In genomic region chr1:66311092-66311491, GRCh38 we compare ENCODE assay signal across 25 cellular contexts.
DNase-seq lines count a peak whose midpoint lies in the region; ATAC-seq, FAIRE-seq and TF ChIP-seq lines count a peak whose summit lies in the region.
"Had no signal": no experiment of that assay in that cellular context is flagged by ENCODE, and none has a peak within 500 bp of the region (broad histone marks: within the 10 kb centered on the region; RNA-seq: fewer than 3 reads in every experiment).

No MANE protein-coding gene starts in this region.

- H3K9me3 ChIP-seq in uterus (no peaks in the 10 kb centered on the region), right cardiac atrium (ENCODE audit: control insufficient read depth, low read length) (no peaks in the 10 kb centered on the region), upper lobe of left lung (no peaks in the 10 kb centered on the region)
- H3K9me3 ChIP-seq: Caco-2 had no signal

- ATAC-seq in right cardiac atrium (no peak), upper lobe of left lung (ENCODE audit: low FRiP score in 2 of 2) (no peak)
- ATAC-seq: CD8-positive, alpha-beta T cell; Panc1 had no signal

- no peaks in the 10 kb centered on the region for H3K4me1 ChIP-seq in uterus
- H3K4me1 ChIP-seq in right cardiac atrium (ENCODE audit: control insufficient read depth, insufficient read depth, low read length) = peaks cover 1% of the 10 kb centered on the region
- peaks cover 0 to 3% (median 0%) of the 10 kb centered on the region in 4 donors for H3K4me1 ChIP-seq in upper lobe of left lung
- H3K4me1 ChIP-seq: Caco-2 had no signal

- no peak for TF ChIP-seq EP300 in upper lobe of left lung (IDR thresholded peaks at IDR 0.05)

- no peaks in the 10 kb centered on the region for H3K36me3 ChIP-seq in bronchial epithelial cell (ENCODE audit: control insufficient read depth, insufficient read depth, low read length)
- no peaks in the 10 kb centered on the region for H3K36me3 ChIP-seq in uterus
- no peaks in the 10 kb centered on the region for H3K36me3 ChIP-seq in upper lobe of left lung

- TF ChIP-seq POLR2A in uterus (IDR thresholded peaks at IDR 0.05) = no peak
- no peak for TF ChIP-seq POLR2A in upper lobe of left lung (IDR thresholded peaks at IDR 0.05)

- H3K27ac ChIP-seq in uterus (no peak overlapping the region), right cardiac atrium (ENCODE audit: low read length) (no peak overlapping the region), upper lobe of left lung (no peak overlapping the region)
- H3K27ac ChIP-seq: 22Rv1, C4-2B, RWPE1, SK-N-MC had no signal

- DNase-seq in EL (peak; percentile 32), NCI-H226 (peak; percentile 56), bronchial epithelial cell (ENCODE audit: low read depth) (peak; percentile 66), iris pigment epithelial cell (ENCODE audit: low read depth) (peak; percentile 75), uterus (no peak), right cardiac atrium (no peak), upper lobe of left lung (no peak)
- DNase-seq in central memory CD4-positive, alpha-beta T cell = no peak
- DNase-seq: Caco-2; CD8-positive, alpha-beta T cell; GF-D8; KG1; NCI-H1048; NCI-H1417; NCI-H1694; NCI-H2029 treated with DMSO at 0.1 percent for 48 hours; NCI-H526 treated with DMSO at 0.1 percent for 48 hours; SHP77 treated with DMSO at 0.1 percent for 48 hours had no signal

- H3K4me3 ChIP-seq in bronchial epithelial cell (ENCODE audit: low read depth, low read length) (no peak overlapping the region), uterus (no peak overlapping the region), right cardiac atrium (ENCODE audit: low read length) (no peak overlapping the region), upper lobe of left lung (no peak overlapping the region)
- H3K4me3 ChIP-seq: SK-N-MC had no signal

- no peak for TF ChIP-seq CTCF in bronchial epithelial cell (IDR thresholded peaks at IDR 0.05; ENCODE audit: insufficient read depth, low read length, severe bottlenecking)
- no peak for TF ChIP-seq CTCF in uterus (IDR thresholded peaks at IDR 0.05)
- no peak for TF ChIP-seq CTCF in upper lobe of left lung (IDR thresholded peaks at IDR 0.05)

- FAIRE-seq in bronchial epithelial cell (lab: Jason Lieb, UNC) = no peak
- FAIRE-seq: GM12891, H54 had no signal

- WGBS in right cardiac atrium = 81% methylated on average over 4 of the region's 4 CpGs
- 73 to 80% methylated on average over 4 of the region's 4 CpGs for WGBS in upper lobe of left lung, 2 donors

- H3K27me3 ChIP-seq in bronchial epithelial cell (ENCODE audit: control insufficient read depth, insufficient read depth, low read length) = no peaks in the 10 kb centered on the region
- no peaks in the 10 kb centered on the region for H3K27me3 ChIP-seq in uterus
- no peaks in the 10 kb centered on the region for H3K27me3 ChIP-seq in right cardiac atrium (ENCODE audit: control insufficient read depth, insufficient read depth)
- H3K27me3 ChIP-seq in upper lobe of left lung = no peaks in the 10 kb centered on the region

- intact Hi-C loops in uterus (cut with DNase I; ENCODE audit: low total_unique reads) (no loop called here), right cardiac atrium (cut with DNase I) (no loop called here)

Comparison
In these comparisons a context has a peak if more than half of its experiments do, and no peak if none do; other contexts are left out.
1. DNase-seq: peak in EL (single experiment), NCI-H226 (single experiment), bronchial epithelial cell (single experiment) and iris pigment epithelial cell (single experiment); none in uterus (0 of 2), right cardiac atrium (0 of 3), central memory CD4-positive, alpha-beta T cell (single experiment) and upper lobe of left lung (0 of 2).